Comparison of ENCODE assay signal across 10 cellular contexts in genomic region chr1:162235261-162235780, GRCh38.
DNase-seq lines count a peak whose midpoint lies in the region; ATAC-seq and TF ChIP-seq lines count a peak whose summit lies in the region.
"Had no signal": no experiment of that assay in that cellular context is flagged by ENCODE, and none has a peak within 500 bp of the region (broad histone marks: within the 10 kb centered on the region; RNA-seq: fewer than 3 reads in every experiment).

No MANE protein-coding gene starts in this region.

- intact Hi-C loops in HCT116 (cut with micrococcal nuclease) = no loop called here

- H3K9ac ChIP-seq in HCT116 (ENCODE audit: low read length) = no peak overlapping the region

- no peak for TF ChIP-seq RAD21 in HCT116 (IDR thresholded peaks at IDR 0.05; ENCODE audit: low read depth)

- H4K20me1 ChIP-seq in HCT116 (ENCODE audit: insufficient read depth) = no peaks in the 10 kb centered on the region

- no peaks in the 10 kb centered on the region for H3K36me3 ChIP-seq in HCT116 (ENCODE audit: control insufficient read depth in 1 of 2, insufficient read depth in 2 of 2, low read length in 2 of 2)
- H3K36me3 ChIP-seq: tibial nerve had no signal

- TF ChIP-seq CTCF in AG09309 (IDR thresholded peaks at IDR 0.05; ENCODE audit: control insufficient read depth, insufficient read depth, low read depth, low read length, missing control alignments) (no peak), HCT116 (IDR thresholded peaks at IDR 0.05 in 2 of 3, conservative IDR thresholded peaks at IDR 0.05 in 1 of 3; ENCODE audit: borderline replicate concordance in 1 of 3, insufficient read depth in 1 of 3, low read depth in 2 of 3, low read length in 2 of 3) (no peak)

- TF ChIP-seq POLR2A in HCT116 (IDR thresholded peaks at IDR 0.05; ENCODE audit: borderline replicate concordance, extremely low read depth, insufficient read depth, insufficient read length) = no peak

- no peak overlapping the region for H3K27ac ChIP-seq in HCT116 (ENCODE audit: low read depth, low read length)
- H3K27ac ChIP-seq: tibial nerve had no signal

- no peaks in the 10 kb centered on the region for H3K79me2 ChIP-seq in HCT116 (ENCODE audit: insufficient read depth, low read length)

- no peaks in the 10 kb centered on the region for H3K9me2 ChIP-seq in HCT116 (ENCODE audit: insufficient read depth)

- ATAC-seq in HCT116 (no peak), GM21423 (IDR thresholded peaks at IDR 0.05; ENCODE audit: unreplicated experiment) (no peak)

- no peak overlapping the region for H3K4me2 ChIP-seq in HCT116 (ENCODE audit: low read length)

- POLR2A ChIA-PET in HCT116 (lab: Charles Lee) = no interaction called here

- BruUV-seq in HCT116 (replicated peaks; lab: Mats Ljungman, UMichigan) = no TSS peak

- no peaks in the 10 kb centered on the region for H3K27me3 ChIP-seq in HCT116 (ENCODE audit: insufficient read depth, low read length)
- H3K27me3 ChIP-seq: tibial nerve had no signal

- CTCF ChIA-PET in HCT116 (lab: Charles Lee) = no interaction called here

- peaks cover 2 to 13% of the 10 kb centered on the region in 2 experiments; a peak in 3 of 4 replicates for H3K4me1 ChIP-seq in HCT116 (ENCODE audit: control insufficient read depth in 1 of 2, insufficient read depth in 2 of 2, low read length in 2 of 2)

- H3K9me3 ChIP-seq in HCT116 (ENCODE audit: control insufficient read depth in 1 of 2, insufficient read depth in 1 of 2, low read depth in 1 of 2, low read length in 2 of 2) = no peaks in the 10 kb centered on the region
- H3K9me3 ChIP-seq: tibial nerve had no signal

- RAD21 ChIA-PET in HCT116 (lab: Charles Lee; ENCODE audit: low non-redundant PET in 1 of 2, low total read pairs in 2 of 2, uncharacterized antibody in 2 of 2, unreplicated experiment in 2 of 2) = no interaction called here

- DNase-seq in AG09309 (ENCODE audit: low read depth) (peak; percentile 37), HCT116 (ENCODE audit: low read depth, low spot score) (no peak), SKM-1 (lab: John Stamatoyannopoulos, UW; ENCODE audit: unreplicated experiment) (peak; percentile 63), islet precursor cell (peak; percentile 62), LoVo (ENCODE audit: low spot score) (no peak), NCI-H446 treated with DMSO at 0.1 percent for 48 hours (lab: John Stamatoyannopoulos, UW) (no peak)
- DNase-seq in stimulated activated CD8-positive, alpha-beta memory T cell treated with anti-CD3 and anti-CD28 coated beads, Interleukin-4, amount 100 ng/mL, for 48 hours = no peak
- DNase-seq: NCI-H1930 had no signal

- H2AFZ ChIP-seq in HCT116 (ENCODE audit: low read depth, low read length, poor library complexity, severe bottlenecking) = no peak overlapping the region

- H3K4me3 ChIP-seq in AG09309 (ENCODE audit: control insufficient read depth, low read depth, low read length) (no peak overlapping the region), HCT116 (replicated peaks in 1 of 2; ENCODE audit: low read depth in 1 of 2, low read length in 2 of 2) (no peak overlapping the region)
- H3K4me3 ChIP-seq: tibial nerve had no signal

TF ChIP-seq in HCT116, 20 proteins besides CTCF, POLR2A, EP300 and RAD21:
- TF ChIP-seq ELF1 (IDR thresholded peaks at IDR 0.05; ENCODE audit: borderline replicate concordance, low read depth) (no peak), SIN3A (IDR thresholded peaks at IDR 0.05; ENCODE audit: low read depth) (no peak), TCF7L2 (IDR thresholded peaks at IDR 0.05; ENCODE audit: borderline replicate concordance, extremely low read depth, insufficient read depth, insufficient read length) (peak; percentile 33)
TF ChIP-seq in HCT116: peak in this region for 1.

Comparison
In these comparisons a context has a peak if more than half of its experiments do, and no peak if none do; other contexts are left out.
1. DNase-seq: peak in AG09309 (single experiment), SKM-1 (single experiment) and islet precursor cell (single experiment); none in HCT116 (single experiment), LoVo (single experiment), NCI-H446 treated with DMSO at 0.1 percent for 48 hours (single experiment) and stimulated activated CD8-positive, alpha-beta memory T cell treated with anti-CD3 and anti-CD28 coated beads, Interleukin-4, amount 100 ng/mL, for 48 hours (single experiment).